Comparison of ENCODE assay signal across 41 cellular contexts in genomic region chrX:54799046-54799445, GRCh38. TPM values are rescaled to one million over a fixed set of nuclear protein-coding genes. Genes with fewer than 3 reads are reported as not detected.
"Had no signal": no experiment of that assay in that cellular context is flagged by ENCODE, and none has a peak within 500 bp of the region (broad histone marks: within the 10 kb centered on the region; RNA-seq: fewer than 3 reads in every experiment).

No MANE protein-coding gene starts in this region.

- H3K4me3 Mint-ChIP-seq: activated B cell treated with CpG ODN at 0.5 μM for 24 hours; activated CD4-positive, alpha-beta memory T cell treated with anti-CD3 and anti-CD28 coated beads for 36 hours; activated CD4-positive, alpha-beta T cell treated with anti-CD3 and anti-CD28 coated beads, Interleukin-2, amount 10 ng/mL, durations not matched to agents 24 days and 14 days; activated CD8-positive, alpha-beta T cell treated with anti-CD3 and anti-CD28 coated beads for 36 hours; activated naive CD4-positive, alpha-beta T cell treated with anti-CD3 and anti-CD28 coated beads for 36 hours; activated naive CD8-positive, alpha-beta T cell treated with anti-CD3 and anti-CD28 coated beads for 36 hours; activated T-cell treated with anti-CD3 and anti-CD28 coated beads, Interleukin-2, amount 50 U/mL, for 4 hours; activated T-cell treated with anti-CD3 and anti-CD28 coated beads, Interleukin-2, amount 50 U/mL, for 72 hours; activated T-helper 1 cell treated with anti-CD3 and anti-CD28 coated beads, Interleukin-12 subunit alpha, Interleukin-12 subunit beta, Interleukin-2, Interleukin-4 antibody, amounts not matched to agents 30 ng/mL and 10 ng/mL and 1 ng/mL, durations not matched to agents 14 hours and 24 hours and 36 hours; activated T-helper 17 cell treated with anti-CD3 and anti-CD28 coated beads, Interleukin-2, amount 50 U/mL, for 72 hours; central memory CD8-positive, alpha-beta T cell; T-helper 1 cell treated with Interleukin-12 subunit alpha and Interleukin-12 subunit beta and Interleukin-4 antibody, amounts not matched to agents 30 μg/mL and 1 μg/mL, for 36 hours; T-helper 2 cell treated with Interferon-gamma antibody and Interleukin-4, amounts not matched to agents 5 μg/mL and 100 μg/mL, for 36 hours had no signal

- H3K27ac Mint-ChIP-seq: activated B cell treated with CpG ODN at 0.5 μM for 24 hours; activated CD4-positive, alpha-beta memory T cell treated with anti-CD3 and anti-CD28 coated beads for 36 hours; activated CD4-positive, alpha-beta T cell treated with anti-CD3 and anti-CD28 coated beads, Interleukin-2, amount 10 ng/mL, durations not matched to agents 24 days and 14 days; activated CD8-positive, alpha-beta T cell treated with anti-CD3 and anti-CD28 coated beads for 36 hours; activated naive CD4-positive, alpha-beta T cell treated with anti-CD3 and anti-CD28 coated beads for 36 hours; activated naive CD4-positive, alpha-beta T cell treated with anti-CD3 and anti-CD28 coated beads, Interleukin-2, amount 50 U/mL, for 72 hours; activated naive CD8-positive, alpha-beta T cell treated with anti-CD3 and anti-CD28 coated beads for 36 hours; activated T-cell treated with anti-CD3 and anti-CD28 coated beads, Interleukin-2, amount 50 U/mL, for 72 hours; activated T-helper 1 cell treated with anti-CD3 and anti-CD28 coated beads, Interleukin-12 subunit alpha, Interleukin-12 subunit beta, Interleukin-2, Interleukin-4 antibody, amounts not matched to agents 30 ng/mL and 10 ng/mL and 1 ng/mL, durations not matched to agents 14 hours and 24 hours and 36 hours; activated T-helper 17 cell treated with anti-CD3 and anti-CD28 coated beads, Interleukin-2, amount 50 U/mL, for 72 hours; T-helper 1 cell treated with Interleukin-12 subunit alpha and Interleukin-12 subunit beta and Interleukin-4 antibody, amounts not matched to agents 30 μg/mL and 1 μg/mL, for 36 hours; T-helper 2 cell treated with Interferon-gamma antibody and Interleukin-4, amounts not matched to agents 5 μg/mL and 100 μg/mL, for 36 hours had no signal

- H3K27me3 Mint-ChIP-seq: activated B cell treated with CpG ODN at 0.5 μM for 24 hours; activated CD4-positive, alpha-beta memory T cell treated with anti-CD3 and anti-CD28 coated beads for 36 hours; activated CD8-positive, alpha-beta T cell treated with anti-CD3 and anti-CD28 coated beads for 36 hours; activated naive CD8-positive, alpha-beta T cell treated with anti-CD3 and anti-CD28 coated beads for 36 hours; activated T-helper 17 cell treated with anti-CD3 and anti-CD28 coated beads, Interleukin-2, amount 50 U/mL, for 72 hours; central memory CD8-positive, alpha-beta T cell had no signal

- H3K4me1 Mint-ChIP-seq: activated B cell treated with CpG ODN at 0.5 μM for 24 hours; activated CD4-positive, alpha-beta T cell treated with anti-CD3 and anti-CD28 coated beads, Interleukin-2, amount 10 ng/mL, durations not matched to agents 24 days and 14 days; activated naive CD8-positive, alpha-beta T cell treated with anti-CD3 and anti-CD28 coated beads for 36 hours; activated T-helper 17 cell treated with anti-CD3 and anti-CD28 coated beads, Interleukin-2, amount 50 U/mL, for 72 hours; central memory CD8-positive, alpha-beta T cell had no signal

- DNase-seq: activated B cell treated with CpG ODN at 0.5 μM for 24 hours; activated CD4-positive, alpha-beta memory T cell treated with anti-CD3 and anti-CD28 coated beads for 36 hours; activated CD4-positive, alpha-beta T cell treated with anti-CD3 and anti-CD28 coated beads for 4 hours; activated CD4-positive, alpha-beta T cell treated with anti-CD3 and anti-CD28 coated beads, Interleukin-2, amount 10 ng/mL, durations not matched to agents 24 days and 14 days; activated CD4-positive, alpha-beta T cell treated with anti-CD3 and anti-CD28 coated beads, Interleukin-2, amount 50 U/mL, for 1 hour; activated CD4-positive, alpha-beta T cell treated with anti-CD3 and anti-CD28 coated beads, Interleukin-2, amount 50 U/mL, for 4 hours; activated CD4-positive, CD25-positive, alpha-beta regulatory T cell treated with anti-CD3 and anti-CD28 coated beads, Interleukin-2, amount 50 U/mL, for 72 hours; activated CD8-positive, alpha-beta memory T cell treated with anti-CD3 and anti-CD28 coated beads, Interleukin-2, amount 50 U/mL, for 4 hours; activated CD8-positive, alpha-beta T cell treated with anti-CD3 and anti-CD28 coated beads for 36 hours; activated effector memory CD4-positive, alpha-beta T cell treated with anti-CD3 and anti-CD28 coated beads, Interleukin-2, amount 50 U/mL, for 16 hours; activated gamma-delta T cell treated with Interleukin-2 at 50 U/mL for 16 hours; activated naive CD4-positive, alpha-beta T cell; activated naive CD4-positive, alpha-beta T cell treated with anti-CD3 and anti-CD28 coated beads for 36 hours; activated naive CD4-positive, alpha-beta T cell treated with anti-CD3 and anti-CD28 coated beads, Interleukin-2, amount 50 U/mL, for 16 hours; activated naive CD8-positive, alpha-beta T cell treated with anti-CD3 and anti-CD28 coated beads for 36 hours; activated T-cell treated with anti-CD3 and anti-CD28 coated beads for 4 hours; activated T-cell treated with anti-CD3 and anti-CD28 coated beads, Interleukin-2, amount 50 U/mL, for 1 hour; activated T-cell treated with anti-CD3 and anti-CD28 coated beads, Interleukin-2, amount 50 U/mL, for 4 hours; activated T-cell treated with anti-CD3 and anti-CD28 coated beads, Interleukin-2, amount 50 U/mL, for 72 hours; adrenal gland; amniotic stem cell; aorta; body of pancreas; brain microvascular endothelial cell; caudate nucleus; cerebellar nuclear complex; T-helper 1 cell; T-helper 2 cell; T-helper 9 cell had no signal

- H3K27me3 ChIP-seq: body of pancreas, brain microvascular endothelial cell, cardiac muscle cell had no signal

- H3K9me3 ChIP-seq: adrenal gland, body of pancreas, breast epithelium had no signal

- H3K4me1 ChIP-seq: adrenal gland, body of pancreas, breast epithelium had no signal

- FAIRE-seq: astrocyte, TTC549 had no signal

- H3K36me3 Mint-ChIP-seq: activated CD4-positive, alpha-beta memory T cell treated with anti-CD3 and anti-CD28 coated beads for 36 hours; activated naive CD4-positive, alpha-beta T cell treated with anti-CD3 and anti-CD28 coated beads, Interleukin-2, amount 50 U/mL, for 72 hours; activated naive CD8-positive, alpha-beta T cell treated with anti-CD3 and anti-CD28 coated beads for 36 hours had no signal

- H3K9me3 Mint-ChIP-seq: activated B cell treated with CpG ODN at 0.5 μM for 24 hours; activated CD4-positive, alpha-beta memory T cell treated with anti-CD3 and anti-CD28 coated beads for 36 hours; activated CD4-positive, alpha-beta T cell treated with anti-CD3 and anti-CD28 coated beads, Interleukin-2, amount 10 ng/mL, durations not matched to agents 24 days and 14 days; activated CD8-positive, alpha-beta T cell treated with anti-CD3 and anti-CD28 coated beads for 36 hours; activated naive CD4-positive, alpha-beta T cell treated with anti-CD3 and anti-CD28 coated beads for 36 hours; activated naive CD4-positive, alpha-beta T cell treated with anti-CD3 and anti-CD28 coated beads, Interleukin-2, amount 50 U/mL, for 72 hours; activated naive CD8-positive, alpha-beta T cell treated with anti-CD3 and anti-CD28 coated beads for 36 hours; activated T-cell treated with anti-CD3 and anti-CD28 coated beads, Interleukin-2, amount 50 U/mL, for 4 hours; activated T-cell treated with anti-CD3 and anti-CD28 coated beads, Interleukin-2, amount 50 U/mL, for 72 hours; activated T-helper 1 cell treated with anti-CD3 and anti-CD28 coated beads, Interleukin-12 subunit alpha, Interleukin-12 subunit beta, Interleukin-2, Interleukin-4 antibody, amounts not matched to agents 30 ng/mL and 10 ng/mL and 1 ng/mL, durations not matched to agents 14 hours and 24 hours and 36 hours; activated T-helper 17 cell treated with anti-CD3 and anti-CD28 coated beads, Interleukin-2, amount 50 U/mL, for 72 hours; central memory CD8-positive, alpha-beta T cell; T-helper 1 cell treated with Interleukin-12 subunit alpha and Interleukin-12 subunit beta and Interleukin-4 antibody, amounts not matched to agents 30 μg/mL and 1 μg/mL, for 36 hours; T-helper 2 cell treated with Interferon-gamma antibody and Interleukin-4, amounts not matched to agents 5 μg/mL and 100 μg/mL, for 36 hours had no signal

- H3K27ac ChIP-seq: adrenal gland, body of pancreas, brain microvascular endothelial cell, breast epithelium, cardiac muscle cell, VCaP had no signal

- H3K4me3 ChIP-seq: adrenal gland, body of pancreas, breast epithelium, cardiac muscle cell had no signal

- H3K36me3 ChIP-seq: adrenal gland, brain microvascular endothelial cell, breast epithelium, cardiac muscle cell had no signal

RNA-seq across cellular contexts. Expression of gene ITIH6, which starts 1.0 kb away (rescaled TPM):
- total RNA-seq: activated B cell treated with CpG ODN at 0.5 μM for 24 hours; activated CD4-positive, alpha-beta memory T cell treated with anti-CD3 and anti-CD28 coated beads for 36 hours; activated CD4-positive, alpha-beta T cell treated with anti-CD3 and anti-CD28 coated beads, Interleukin-2, amount 10 ng/mL, durations not matched to agents 24 days and 14 days; activated CD8-positive, alpha-beta memory T cell treated with anti-CD3 and anti-CD28 coated beads for 36 hours; activated CD8-positive, alpha-beta T cell treated with anti-CD3 and anti-CD28 coated beads for 36 hours; activated naive CD4-positive, alpha-beta T cell treated with anti-CD3 and anti-CD28 coated beads for 36 hours; activated naive CD4-positive, alpha-beta T cell treated with anti-CD3 and anti-CD28 coated beads, Interleukin-2, amount 50 U/mL, for 72 hours; activated naive CD8-positive, alpha-beta T cell treated with anti-CD3 and anti-CD28 coated beads for 36 hours; activated T-cell treated with anti-CD3 and anti-CD28 coated beads, Interleukin-2, amount 50 U/mL, for 4 hours; activated T-cell treated with anti-CD3 and anti-CD28 coated beads, Interleukin-2, amount 50 U/mL, for 72 hours; activated T-helper 1 cell treated with anti-CD3 and anti-CD28 coated beads, Interleukin-12 subunit alpha, Interleukin-12 subunit beta, Interleukin-2, Interleukin-4 antibody, amounts not matched to agents 30 ng/mL and 10 ng/mL and 1 ng/mL, durations not matched to agents 14 hours and 24 hours and 36 hours; activated T-helper 17 cell treated with anti-CD3 and anti-CD28 coated beads, Interleukin-2, amount 50 U/mL, for 72 hours; adrenal gland; aorta; astrocyte; body of pancreas had no signal
- polyA plus RNA-seq: adrenal gland, aorta had no signal
